Comparison of ENCODE assay signal across 26 cellular contexts in the genomic region with DNA sequence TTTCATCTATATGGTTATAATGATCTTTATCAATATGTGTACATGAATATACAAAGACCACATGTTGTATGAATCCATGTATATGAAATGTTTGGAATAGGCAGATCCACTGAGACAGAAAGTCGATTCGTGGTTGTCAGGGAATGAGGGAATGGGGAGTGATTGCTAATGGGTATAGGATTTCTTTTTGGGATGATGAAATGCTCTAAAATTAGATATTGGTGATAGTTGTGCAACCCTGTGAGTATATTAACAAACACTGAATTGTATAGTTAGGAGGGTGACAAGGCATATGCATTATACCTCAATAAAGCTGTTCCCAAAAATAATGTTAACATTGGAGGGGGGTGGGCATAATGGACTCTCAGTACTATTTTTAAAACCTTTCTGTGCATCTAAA. TPM values are rescaled to one million over a fixed set of nuclear protein-coding genes. Genes with fewer than 3 reads are reported as not detected.
DNase-seq lines count a peak whose midpoint lies in the region; ATAC-seq and TF ChIP-seq lines count a peak whose summit lies in the region.
"Had no signal": no experiment of that assay in that cellular context is flagged by ENCODE, and none has a peak within 500 bp of the region (broad histone marks: within the 10 kb centered on the region; RNA-seq: fewer than 3 reads in every experiment).

No MANE protein-coding gene starts in this region.

- H3K27ac ChIP-seq in psoas muscle, result peak overlapping the region; percentile 46
- H3K27ac ChIP-seq: brain microvascular endothelial cell, left ventricle myocardium inferior, neural progenitor cell, tibial artery, vagina, VCaP had no signal

- no peaks in the 10 kb centered on the region for H3K27me3 ChIP-seq in psoas muscle (ENCODE audit: insufficient read depth in 3 of 3, low read length in 2 of 3)
- H3K27me3 ChIP-seq: brain microvascular endothelial cell, MG63, neural progenitor cell, tibial artery, vagina had no signal

- CTCF ChIA-PET in activated CD4-positive, alpha-beta T cell treated with anti-CD3 and anti-CD28 coated beads, Interleukin-2, amount 10 ng/mL, durations not matched to agents 7 days and 5 days (lab: Charles Lee), result interaction anchor here (0.6 to 1.4 kb wide), 3 partner anchors 15 to 50 kb away, joined by 4 to 6 read pairs (median 5); no protein-coding TSS in a partner anchor

- H3K36me3 Mint-ChIP-seq in activated CD4-positive, alpha-beta T cell treated with anti-CD3 and anti-CD28 coated beads, Interleukin-2, amount 10 ng/mL, durations not matched to agents 7 days and 5 days (ENCODE audit: low read depth), result no peaks in the 10 kb centered on the region
- H3K36me3 Mint-ChIP-seq in progenitor cell of endocrine pancreas (ENCODE audit: insufficient read depth), result no peaks in the 10 kb centered on the region
- H3K36me3 Mint-ChIP-seq: neural progenitor cell had no signal

- peaks cover 14% of the 10 kb centered on the region for H3K4me1 ChIP-seq in psoas muscle
- H3K4me1 ChIP-seq: neural progenitor cell had no signal

- TF ChIP-seq CTCF in NB4 (IDR thresholded peaks at IDR 0.05; ENCODE audit: low read depth, low read length), result no peak
- TF ChIP-seq CTCF in choroid plexus epithelial cell (conservative IDR thresholded peaks at IDR 0.05; ENCODE audit: low read depth, low read length), result no peak
- no peak for TF ChIP-seq CTCF in psoas muscle (IDR thresholded peaks at IDR 0.05)
- no peak for TF ChIP-seq CTCF in progenitor cell of endocrine pancreas (IDR thresholded peaks at IDR 0.05; ENCODE audit: unreplicated experiment)

- H3K4me3 ChIP-seq in NB4 (ENCODE audit: low read depth, low read length), result no peak overlapping the region
- H3K4me3 ChIP-seq in choroid plexus epithelial cell (ENCODE audit: low read depth, low read length), result no peak overlapping the region
- H3K4me3 ChIP-seq in psoas muscle, result no peak overlapping the region
- H3K4me3 ChIP-seq: GM12878, left ventricle myocardium inferior, MG63, neural progenitor cell, tibial artery, vagina had no signal

- no peaks in the 10 kb centered on the region for H3K36me3 ChIP-seq in psoas muscle (ENCODE audit: insufficient read depth in 1 of 2, low read depth in 1 of 2)
- H3K36me3 ChIP-seq: brain microvascular endothelial cell, left ventricle myocardium inferior, MG63, neural progenitor cell, tibial artery, vagina had no signal

- no peak for TF ChIP-seq POLR2A in NB4 (IDR thresholded peaks at IDR 0.05; ENCODE audit: extremely low read depth, insufficient read length)

- no peaks in the 10 kb centered on the region for H3K27me3 Mint-ChIP-seq in activated CD4-positive, alpha-beta T cell treated with anti-CD3 and anti-CD28 coated beads, Interleukin-2, amount 10 ng/mL, durations not matched to agents 7 days and 5 days
- no peaks in the 10 kb centered on the region for H3K27me3 Mint-ChIP-seq in progenitor cell of endocrine pancreas
- H3K27me3 Mint-ChIP-seq: activated naive CD4-positive, alpha-beta T cell treated with anti-CD3 and anti-CD28 coated beads, Interleukin-2, amount 50 U/mL, for 24 hours had no signal

- peak; percentile 76 for DNase-seq in HCEC 1CT
- peak; percentile 34 for DNase-seq in NB4 (ENCODE audit: low read depth)
- peak; percentile 30 for DNase-seq in choroid plexus epithelial cell (ENCODE audit: low read depth)
- DNase-seq in psoas muscle, result no peak
- DNase-seq in activated CD4-positive, alpha-beta T cell treated with anti-CD3 and anti-CD28 coated beads, Interleukin-2, amount 10 ng/mL, durations not matched to agents 7 days and 5 days, result no peak
- DNase-seq in progenitor cell of endocrine pancreas (ENCODE audit: low spot score, unreplicated experiment), result no peak
- DNase-seq: activated CD4-positive, alpha-beta T cell treated with anti-CD3 and anti-CD28 coated beads for 4 hours; amygdala; brain microvascular endothelial cell; KG1; left ventricle myocardium inferior; mesendoderm; MG63; NCI-H1436 treated with DMSO at 0.1 percent for 48 hours; right cardiac atrium; stimulated activated CD4-positive, alpha-beta T cell treated with anti-CD3 and anti-CD28 coated beads, Interleukin-4, amount 100 ng/mL, for 1 hour; tibial artery had no signal

- POLR2A ChIA-PET in activated CD4-positive, alpha-beta T cell treated with anti-CD3 and anti-CD28 coated beads, Interleukin-2, amount 10 ng/mL, durations not matched to agents 7 days and 5 days (lab: Charles Lee), result no interaction called here

- H3K9me3 Mint-ChIP-seq in activated CD4-positive, alpha-beta T cell treated with anti-CD3 and anti-CD28 coated beads, Interleukin-2, amount 10 ng/mL, durations not matched to agents 7 days and 5 days, result no peaks in the 10 kb centered on the region
- no peaks in the 10 kb centered on the region for H3K9me3 Mint-ChIP-seq in progenitor cell of endocrine pancreas (ENCODE audit: low read depth)
- H3K9me3 Mint-ChIP-seq: activated naive CD4-positive, alpha-beta T cell treated with anti-CD3 and anti-CD28 coated beads, Interleukin-2, amount 50 U/mL, for 24 hours; neural progenitor cell had no signal

- intact Hi-C loops in psoas muscle (cut with DNase I), result no loop called here

- peaks cover 17% of the 10 kb centered on the region for H3K4me1 Mint-ChIP-seq in activated CD4-positive, alpha-beta T cell treated with anti-CD3 and anti-CD28 coated beads, Interleukin-2, amount 10 ng/mL, durations not matched to agents 7 days and 5 days
- no peaks in the 10 kb centered on the region for H3K4me1 Mint-ChIP-seq in progenitor cell of endocrine pancreas (ENCODE audit: low read depth)
- H3K4me1 Mint-ChIP-seq: neural progenitor cell had no signal

- peak; percentile 23 to 53 (median 34) for ATAC-seq in psoas muscle
- no peak for ATAC-seq in SK-N-SH treated with all-trans-retinoic acid at 6 μM for 48 hours
- ATAC-seq: GM12878, right cardiac atrium had no signal

- WGBS in psoas muscle, 3 donors, result 27 to 46% (median 34%) methylated on average over 2 of the region's 2 CpGs

- no peak overlapping the region for H3K4me3 Mint-ChIP-seq in activated CD4-positive, alpha-beta T cell treated with anti-CD3 and anti-CD28 coated beads, Interleukin-2, amount 10 ng/mL, durations not matched to agents 7 days and 5 days
- no peak overlapping the region for H3K4me3 Mint-ChIP-seq in progenitor cell of endocrine pancreas (ENCODE audit: low read depth)
- H3K4me3 Mint-ChIP-seq: activated naive CD4-positive, alpha-beta T cell treated with anti-CD3 and anti-CD28 coated beads, Interleukin-2, amount 50 U/mL, for 24 hours; neural progenitor cell had no signal

- no peaks in the 10 kb centered on the region for H3K9me3 ChIP-seq in psoas muscle
- H3K9me3 ChIP-seq: left ventricle myocardium inferior, MG63, tibial artery, vagina had no signal

- no peak overlapping the region for H3K27ac Mint-ChIP-seq in activated CD4-positive, alpha-beta T cell treated with anti-CD3 and anti-CD28 coated beads, Interleukin-2, amount 10 ng/mL, durations not matched to agents 7 days and 5 days
- H3K27ac Mint-ChIP-seq in progenitor cell of endocrine pancreas, result no peak overlapping the region
- H3K27ac Mint-ChIP-seq: activated naive CD4-positive, alpha-beta T cell treated with anti-CD3 and anti-CD28 coated beads, Interleukin-2, amount 50 U/mL, for 24 hours; neural progenitor cell had no signal

TF ChIP-seq in SK-N-SH treated with all-trans-retinoic acid at 6 μM for 48 hours, 23 proteins besides CTCF, POLR2A, EP300 and RAD21 (continues in another document):
- no peak for TF ChIP-seq GLIS3 (CRISPR knock-in tag; IDR thresholded peaks at IDR 0.05)

RNA-seq across cellular contexts. Expression of a gene that starts 5.0 kb away (rescaled TPM):
- total RNA-seq in psoas muscle, result 10 to 100 TPM; 20.9 to 37.8 (median 27.0) TPM
- 10 to 100 TPM; 34.5 to 40.3 (median 38.7) TPM for polyA plus RNA-seq in psoas muscle
- total RNA-seq in activated CD4-positive, alpha-beta T cell treated with anti-CD3 and anti-CD28 coated beads, Interleukin-2, amount 10 ng/mL, durations not matched to agents 7 days and 5 days, result 10 to 100 TPM; 34.2 to 40.5 TPM
- total RNA-seq in progenitor cell of endocrine pancreas, result 45.6 and 47.6 TPM in 2 replicates

RNA-seq across cellular contexts. Expression of a gene that starts 7.5 kb away (rescaled TPM):
- total RNA-seq in psoas muscle, result 100 to 1,000 TPM in 3 of 4 donors, 10 to 100 TPM in 1; 79.0 to 193 (median 140) TPM
- polyA plus RNA-seq in psoas muscle, result 100 to 1,000 TPM in 1 of 3 donors, 10 to 100 TPM in 2; 40.1 to 112 (median 92.5) TPM
- total RNA-seq in activated CD4-positive, alpha-beta T cell treated with anti-CD3 and anti-CD28 coated beads, Interleukin-2, amount 10 ng/mL, durations not matched to agents 7 days and 5 days, result 100 to 1,000 TPM; 102 to 105 TPM
- total RNA-seq in progenitor cell of endocrine pancreas, result 161 and 163 TPM in 2 replicates

RNA-seq across cellular contexts. Expression of a gene that starts 18.3 kb away (rescaled TPM):
- total RNA-seq in psoas muscle (10 to 100 TPM; 14.4 to 19.7 (median 17.2) TPM), progenitor cell of endocrine pancreas (16.6 and 18.1 TPM in 2 replicates)
- polyA plus RNA-seq in psoas muscle, result 10 to 100 TPM; 12.0 to 23.1 (median 19.1) TPM
- 10 to 100 TPM; 17.2 to 20.3 TPM for total RNA-seq in activated CD4-positive, alpha-beta T cell treated with anti-CD3 and anti-CD28 coated beads, Interleukin-2, amount 10 ng/mL, durations not matched to agents 7 days and 5 days

RNA-seq across cellular contexts. Expression of a gene that starts 18.4 kb away (rescaled TPM):
- total RNA-seq in psoas muscle (100 to 1,000 TPM; 160 to 285 (median 188) TPM), progenitor cell of endocrine pancreas (102 and 109 TPM in 2 replicates)
- 100 to 1,000 TPM; 225 to 528 (median 317) TPM for polyA plus RNA-seq in psoas muscle
- 100 to 1,000 TPM; 105 to 110 TPM for total RNA-seq in activated CD4-positive, alpha-beta T cell treated with anti-CD3 and anti-CD28 coated beads, Interleukin-2, amount 10 ng/mL, durations not matched to agents 7 days and 5 days

RNA-seq across cellular contexts. Expression of a gene that starts 26.0 kb away (rescaled TPM):
- under 1 TPM in 2 of 4 donors, not detected in 2; 0.15 to 0.26 TPM for total RNA-seq in psoas muscle
- under 1 TPM; 0.04 to 0.51 (median 0.08) TPM for polyA plus RNA-seq in psoas muscle
- under 1 TPM in 1 of 2 experiments, not detected in 1; 0.25 TPM for total RNA-seq in activated CD4-positive, alpha-beta T cell treated with anti-CD3 and anti-CD28 coated beads, Interleukin-2, amount 10 ng/mL, durations not matched to agents 7 days and 5 days
- total RNA-seq in progenitor cell of endocrine pancreas, result 0.26 and 0.29 TPM in 2 replicates
- total RNA-seq: chondrocyte, vagina had no signal
- polyA plus RNA-seq: BJ, keratinocyte had no signal

Comparison
In these comparisons a context has a peak if more than half of its experiments do, and no peak if none do; other contexts are left out.
1. DNase-seq: peak in HCEC 1CT (single experiment), NB4 (single experiment) and choroid plexus epithelial cell (single experiment); none in psoas muscle (0 of 2), activated CD4-positive, alpha-beta T cell treated with anti-CD3 and anti-CD28 coated beads, Interleukin-2, amount 10 ng/mL, durations not matched to agents 7 days and 5 days (single experiment) and progenitor cell of endocrine pancreas (single experiment).